In genomic region chr1:200090252-200091159, GRCh38 we compare ENCODE assay signal across 9 cellular contexts.
A peak's percentile ranks its signal among the peaks of the same experiment; 100 is the strongest.
DNase-seq lines count a peak whose midpoint lies in the region; ATAC-seq, FAIRE-seq and TF ChIP-seq lines count a peak whose summit lies in the region.
"Had no signal": no experiment of that assay in that cellular context is flagged by ENCODE, and none has a peak within 500 bp of the region (broad histone marks: within the 10 kb centered on the region; RNA-seq: fewer than 3 reads in every experiment).

No MANE protein-coding gene starts in this region.

- H3K36me3 ChIP-seq in K562 (ENCODE audit: control insufficient read depth, insufficient read depth, low read length): no peaks in the 10 kb centered on the region
- no peaks in the 10 kb centered on the region for H3K36me3 ChIP-seq in lower lobe of right lung

- H4K20me1 ChIP-seq in K562 (replicated peaks; ENCODE audit: control insufficient read depth, insufficient read depth, low read length): no peaks in the 10 kb centered on the region

- H2AFZ ChIP-seq in K562 (ENCODE audit: low read depth, low read length): no peak overlapping the region

- TF ChIP-seq POLR2A in K562 (conservative IDR thresholded peaks at IDR 0.05): no peak

- H3K9me1 ChIP-seq in K562 (ENCODE audit: control insufficient read depth, insufficient read depth, low read length): no peaks in the 10 kb centered on the region

- no peak overlapping the region for H3K4me2 ChIP-seq in K562 (ENCODE audit: insufficient read depth, low read length)

- no peaks in the 10 kb centered on the region for H3K4me1 ChIP-seq in K562 (replicated peaks in 1 of 2; ENCODE audit: control insufficient read depth in 2 of 2, insufficient read depth in 2 of 2, low read length in 2 of 2)
- H3K4me1 ChIP-seq in lower lobe of right lung: no peaks in the 10 kb centered on the region

- FAIRE-seq in K562 (lab: Jason Lieb, UNC): peak; percentile 23

- peak; percentile 48 to 54 for TF ChIP-seq RAD21 in K562 (CRISPR knock-in tag; conservative IDR thresholded peaks at IDR 0.05 in 1 of 2, IDR thresholded peaks at IDR 0.05 in 1 of 2)

- no TSS peak for BruUV-seq in K562 (replicated peaks; lab: Mats Ljungman, UMichigan)

- peaks cover 12 to 21% of the 10 kb centered on the region in 2 experiments for H3K27me3 ChIP-seq in K562 (ENCODE audit: control insufficient read depth in 2 of 2, insufficient read depth in 2 of 2, low read length in 2 of 2)
- no peaks in the 10 kb centered on the region for H3K27me3 ChIP-seq in lower lobe of right lung (ENCODE audit: low read depth)

- POLR2A ChIA-PET in K562 (lab: Yijun Ruan, JAX): interaction anchor here (0.7 kb wide), 1 partner anchor 11 kb away, joined by 5 read pairs; no protein-coding TSS in a partner anchor

- 2% methylated on average over 5 of the region's 5 CpGs for WGBS in K562 (ENCODE audit: insufficient coverage, low coverage, missing lambda C conversion rate)

- TF ChIP-seq CTCF in K562 (IDR thresholded peaks at IDR 0.05 in 2 of 3, conservative IDR thresholded peaks at IDR 0.05 in 1 of 3; ENCODE audit: insufficient read depth in 2 of 3, low read depth in 1 of 3, low read length in 3 of 3) (peak; percentile 43 to 55 (median 50); a peak in 5 of 6 replicates), lower lobe of right lung (IDR thresholded peaks at IDR 0.05) (peak; percentile 16)

- H3K9me3 ChIP-seq in K562 (replicated peaks; ENCODE audit: control insufficient read depth, insufficient read depth, low read depth, low read length): no peaks in the 10 kb centered on the region
- no peaks in the 10 kb centered on the region for H3K9me3 ChIP-seq in lower lobe of right lung

- peak; percentile 83 for ATAC-seq in K562
- ATAC-seq in lower lobe of right lung: no peak
- ATAC-seq in HG03469 (IDR thresholded peaks at IDR 0.05; ENCODE audit: unreplicated experiment): no peak

- H3K27ac ChIP-seq in K562 (ENCODE audit: extremely low read depth, low read depth, low read length): no peak overlapping the region
- no peak overlapping the region for H3K27ac ChIP-seq in lower lobe of right lung

- no peak overlapping the region for H3K9ac ChIP-seq in K562 (ENCODE audit: insufficient read depth in 1 of 2, low read depth in 2 of 2, low read length in 2 of 2)

- CTCF ChIA-PET in K562 (lab: Yijun Ruan, JAX; ENCODE audit: low intra/inter-chr PET ratio): interaction anchor here (0.8 kb wide), 1 partner anchor 398 kb away, joined by 3 read pairs; no protein-coding TSS in a partner anchor

- DNase-seq in Daoy (ENCODE audit: low read depth) (peak; percentile 16), HS-5 (ENCODE audit: low read depth) (peak; percentile 15), K562 (ENCODE audit: extremely low read depth in 1 of 4, low spot score in 3 of 4) (peak in 3 of 4 experiments; percentile 18 to 28 (median 19)), lower lobe of right lung (no peak), NK-92 (lab: John Stamatoyannopoulos, UW; ENCODE audit: unreplicated experiment) (no peak), NCI-H1092 treated with DMSO at 0.1 percent for 48 hours (lab: John Stamatoyannopoulos, UW) (no peak)
- no peak for DNase-seq in stimulated activated CD4-positive, alpha-beta T cell treated with anti-CD3 and anti-CD28 coated beads, Interleukin-4, amount 100 ng/mL, for 1 hour
- DNase-seq: activated CD4-positive, alpha-beta T cell treated with anti-CD3 and anti-CD28 coated beads, Interleukin-2, amount 50 U/mL, for 48 hours had no signal

- intact Hi-C loops in K562 (cut with micrococcal nuclease) (no loop called here), lower lobe of right lung (cut with DNase I) (no loop called here)

- H3K79me2 ChIP-seq in K562 (ENCODE audit: control insufficient read depth, insufficient read depth, low read length): no peaks in the 10 kb centered on the region

- in situ Hi-C loops in K562 (cut with MboI): no loop called here

- H3K4me3 ChIP-seq in K562 (no peak overlapping the region), lower lobe of right lung (no peak overlapping the region)

- TF ChIP-seq EP300 in K562 (IDR thresholded peaks at IDR 0.05; ENCODE audit: low read length): no peak

TF ChIP-seq in K562, 482 proteins besides CTCF, POLR2A, EP300 and RAD21:
- no peak for TF ChIP-seq ZBTB2 (IDR thresholded peaks at IDR 0.05)
- TF ChIP-seq ATF3 (IDR thresholded peaks at IDR 0.05): peak; percentile 39; the same call in 1 of the 2 replicates
- no peak for TF ChIP-seq ATF3 (CRISPR knock-in tag; conservative IDR thresholded peaks at IDR 0.05)
- no peak for TF ChIP-seq KLF16 (IDR thresholded peaks at IDR 0.05)
- TF ChIP-seq PBX2 (CRISPR knock-in tag; IDR thresholded peaks at IDR 0.05; ENCODE audit: low read depth): no peak
- no peak for TF ChIP-seq PBX2 (tag; conservative IDR thresholded peaks at IDR 0.05; ENCODE audit: low read depth)
- TF ChIP-seq RFX1 (IDR thresholded peaks at IDR 0.05): peak; percentile 26; the same call in 1 of the 2 replicates
- TF ChIP-seq E2F5 (CRISPR knock-in tag; IDR thresholded peaks at IDR 0.05): no peak
- TF ChIP-seq RBFOX2 (IDR thresholded peaks at IDR 0.05; ENCODE audit: low read depth, low read length): no peak
- TF ChIP-seq POLR2AphosphoS2 (IDR thresholded peaks at IDR 0.05; ENCODE audit: low read length): no peak

Comparison
In these comparisons a context has a peak if more than half of its experiments do, and no peak if none do; other contexts are left out.
1. DNase-seq: peak in Daoy (single experiment), HS-5 (single experiment) and K562 (3 of 4); none in lower lobe of right lung (single experiment), NK-92 (single experiment), NCI-H1092 treated with DMSO at 0.1 percent for 48 hours (single experiment) and stimulated activated CD4-positive, alpha-beta T cell treated with anti-CD3 and anti-CD28 coated beads, Interleukin-4, amount 100 ng/mL, for 1 hour (single experiment).